In the genomic region with DNA sequence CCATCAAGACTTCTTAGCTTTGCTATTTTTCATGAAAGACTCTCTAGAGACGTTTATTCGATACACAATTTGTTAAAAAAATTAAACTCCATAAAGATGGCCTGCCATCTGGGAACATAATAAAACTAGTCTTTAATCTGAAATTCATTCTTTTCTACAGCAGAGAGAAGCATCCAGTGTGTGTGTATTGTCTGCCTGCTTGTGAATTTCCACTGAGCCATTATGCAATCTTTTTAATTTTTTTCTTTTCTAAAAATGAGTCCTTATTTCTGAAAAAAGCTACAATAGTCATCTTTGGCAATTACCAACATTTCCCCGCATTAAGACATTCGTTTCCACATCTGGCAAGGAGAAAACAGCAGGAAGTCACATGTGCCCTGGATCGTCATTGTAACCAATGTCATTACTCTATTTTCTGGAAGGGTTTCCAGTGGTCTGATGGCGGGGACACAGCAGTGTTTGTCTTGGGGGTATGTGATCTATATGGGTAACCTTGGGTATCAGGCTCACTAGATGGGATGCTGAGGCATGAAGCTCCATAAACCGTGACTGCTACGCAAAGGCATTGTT, we compare ENCODE assay signal across 27 cellular contexts.
"Had no signal": no experiment of that assay in that cellular context is flagged by ENCODE, and none has a peak within 500 bp of the region (broad histone marks: within the 10 kb centered on the region; RNA-seq: fewer than 3 reads in every experiment).

No MANE protein-coding gene starts in this region.

- DNase-seq: caudate nucleus; cerebellar nuclear complex; cortex of kidney; effector CD8-positive, alpha-beta T cell; esophagus squamous epithelium; foreskin melanocyte; heart left ventricle; hippocampal formation; left cardiac atrium; left lung; naive B cell; pancreas; retina; right lobe of liver; stimulated activated CD4-positive, alpha-beta T cell treated with anti-CD3 and anti-CD28 coated beads, Interleukin-12 subunit alpha, Interleukin-12 subunit beta, amount 100 ng/mL, for 4 hours; stimulated activated CD4-positive, alpha-beta T cell treated with anti-CD3 and anti-CD28 coated beads, Interleukin-1b, Interleukin-23, amount 100 ng/mL, for 48 hours; stimulated activated CD4-positive, alpha-beta T cell treated with anti-CD3 and anti-CD28 coated beads, Interleukin-4, amount 100 ng/mL, for 1 hour; stimulated activated CD8-positive, alpha-beta memory T cell treated with anti-CD3 and anti-CD28 coated beads, Interleukin-4, amount 100 ng/mL, for 48 hours; stimulated activated naive CD4-positive, alpha-beta T cell; stimulated activated naive CD8-positive, alpha-beta T cell treated with anti-CD3 and anti-CD28 coated beads, Interleukin-15, amount 100 ng/mL, for 72 hours; tibial artery; upper lobe of left lung had no signal

- H3K4me1 ChIP-seq: left lung, right lobe of liver, suprapubic skin, upper lobe of left lung had no signal

- ATAC-seq: natural killer cell treated with Interleukin-12 subunit alpha and Interleukin-12 subunit beta and Interleukin-15 and Interleukin-18, amount 100 ng/mL, for 72 hours; pancreas; right lobe of liver; stimulated activated naive CD8-positive, alpha-beta T cell treated with anti-CD3 and anti-CD28 coated beads, Interleukin-15, amount 100 ng/mL, for 72 hours had no signal

- H3K36me3 ChIP-seq: esophagus squamous epithelium, heart left ventricle, left lung, neutrophil, pancreas, right lobe of liver, suprapubic skin, tibial artery, upper lobe of left lung had no signal

- H3K27me3 ChIP-seq: esophagus squamous epithelium, heart left ventricle, left lung, neutrophil, pancreas, right lobe of liver, suprapubic skin, tibial artery, upper lobe of left lung had no signal

- H3K27ac ChIP-seq: esophagus squamous epithelium, left lung, neutrophil, pancreas, right lobe of liver, suprapubic skin had no signal

- H3K9me3 ChIP-seq: esophagus squamous epithelium, heart left ventricle, left lung, neutrophil, pancreas, right lobe of liver, suprapubic skin, tibial artery, upper lobe of left lung had no signal

- H3K4me3 ChIP-seq: esophagus squamous epithelium, heart left ventricle, left lung, lung, pancreas, right lobe of liver, smooth muscle cell, suprapubic skin, tibial artery, upper lobe of left lung had no signal
